Comparison of ENCODE assay signal across 8 cellular contexts in the genomic region with DNA sequence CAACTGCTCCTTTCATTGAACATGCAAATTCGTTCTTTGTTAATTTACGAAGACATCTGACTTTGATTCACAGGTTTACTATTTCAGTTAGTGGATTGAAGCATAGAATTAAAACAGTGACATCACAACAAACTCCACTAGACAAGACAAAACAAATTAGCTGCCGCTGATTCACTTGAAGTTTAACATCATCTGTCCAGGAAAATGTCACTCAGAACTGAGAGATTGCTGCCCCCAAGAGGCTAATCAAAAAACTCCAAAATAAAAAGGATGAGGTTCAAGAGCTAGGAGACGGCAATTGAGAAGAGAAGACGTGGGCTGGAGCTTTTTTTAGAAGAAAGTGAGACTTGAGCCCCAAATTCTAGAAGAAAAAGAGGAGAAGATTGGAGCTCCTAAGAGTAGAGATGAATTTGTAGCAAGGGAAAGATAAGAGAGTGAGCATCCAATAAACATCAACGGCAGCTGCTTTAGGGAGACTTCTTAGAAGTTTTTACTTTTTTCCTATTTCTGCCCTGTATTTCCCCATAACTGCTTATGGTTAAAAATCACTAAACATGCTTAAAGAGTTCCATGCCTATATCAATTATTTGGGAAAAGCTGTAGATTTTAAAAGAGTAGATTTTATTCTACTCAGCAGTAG. TPM values are rescaled to one million over a fixed set of nuclear protein-coding genes. Genes with fewer than 3 reads are reported as not detected.
A peak's percentile ranks its signal among the peaks of the same experiment; 100 is the strongest.
DNase-seq lines count a peak whose midpoint lies in the region; ATAC-seq and TF ChIP-seq lines count a peak whose summit lies in the region.

No MANE protein-coding gene starts in this region.

- H3K4me1 Mint-ChIP-seq in activated CD8-positive, alpha-beta T cell treated with anti-CD3 and anti-CD28 coated beads for 36 hours (ENCODE audit: low read depth), result peaks cover 2% of the 10 kb centered on the region

- H3K4me3 ChIP-seq in right atrium auricular region (no peak overlapping the region), thoracic aorta (no peak overlapping the region)

- peak; percentile 59 for ATAC-seq in HG02610 (IDR thresholded peaks at IDR 0.05; ENCODE audit: unreplicated experiment)
- ATAC-seq in activated CD8-positive, alpha-beta T cell treated with anti-CD3 and anti-CD28 coated beads for 36 hours, result peak; percentile 51
- no peak for ATAC-seq in thoracic aorta (ENCODE audit: insufficient number of reproducible peaks, low FRiP score, low read depth)

- DNase-seq in A172 (ENCODE audit: low spot score) (peak; percentile 60), EH (ENCODE audit: low read depth) (peak; percentile 49), NCI-H1694 treated with DMSO at 0.1 percent for 48 hours (lab: John Stamatoyannopoulos, UW) (peak; percentile 83), right atrium auricular region (ENCODE audit: low spot score) (no peak), thoracic aorta (ENCODE audit: low spot score) (no peak), HK-2 (ENCODE audit: unreplicated experiment) (no peak)
- DNase-seq in activated CD8-positive, alpha-beta T cell treated with anti-CD3 and anti-CD28 coated beads for 36 hours, result peak; percentile 4

- TF ChIP-seq CTCF in activated CD8-positive, alpha-beta T cell treated with anti-CD3 and anti-CD28 coated beads for 36 hours (IDR thresholded peaks at IDR 0.05), result peak; percentile 77
- TF ChIP-seq CTCF in right atrium auricular region (IDR thresholded peaks at IDR 0.05) (peak; percentile 25 to 61), thoracic aorta (IDR thresholded peaks at IDR 0.05) (peak; percentile 30)

- H3K27me3 ChIP-seq in right atrium auricular region (no peaks in the 10 kb centered on the region), thoracic aorta (replicated peaks; ENCODE audit: insufficient read depth) (no peaks in the 10 kb centered on the region)

- no peak overlapping the region for H3K27ac Mint-ChIP-seq in activated CD8-positive, alpha-beta T cell treated with anti-CD3 and anti-CD28 coated beads for 36 hours

- no peaks in the 10 kb centered on the region for H3K4me1 ChIP-seq in right atrium auricular region
- H3K4me1 ChIP-seq in thoracic aorta (ENCODE audit: control insufficient read depth in 1 of 2, low read depth in 2 of 2), result no peaks in the 10 kb centered on the region

- H3K4me3 Mint-ChIP-seq in activated CD8-positive, alpha-beta T cell treated with anti-CD3 and anti-CD28 coated beads for 36 hours, result no peak overlapping the region

- H3K27me3 Mint-ChIP-seq in activated CD8-positive, alpha-beta T cell treated with anti-CD3 and anti-CD28 coated beads for 36 hours, result peaks cover 2% of the 10 kb centered on the region

- CTCF ChIA-PET in activated CD8-positive, alpha-beta T cell treated with anti-CD3 and anti-CD28 coated beads for 36 hours (lab: Charles Lee), result interaction anchor here (0.6 to 2.1 kb wide), 36 partner anchors 8 to 1412 kb away, joined by 3 to 15 read pairs (median 5); no protein-coding TSS in a partner anchor

- no peaks in the 10 kb centered on the region for H3K9me3 Mint-ChIP-seq in activated CD8-positive, alpha-beta T cell treated with anti-CD3 and anti-CD28 coated beads for 36 hours

- intact Hi-C loops in activated CD8-positive, alpha-beta T cell treated with anti-CD3 and anti-CD28 coated beads for 36 hours (cut with micrococcal nuclease), result loop anchor here (10.0 kb wide), 1 partner anchor 611 kb away; no protein-coding TSS in a partner anchor

- no peaks in the 10 kb centered on the region for H3K9me3 ChIP-seq in right atrium auricular region
- no peaks in the 10 kb centered on the region for H3K9me3 ChIP-seq in thoracic aorta

- no peaks in the 10 kb centered on the region for H3K36me3 Mint-ChIP-seq in activated CD8-positive, alpha-beta T cell treated with anti-CD3 and anti-CD28 coated beads for 36 hours (ENCODE audit: low read depth)

- POLR2A ChIA-PET in activated CD8-positive, alpha-beta T cell treated with anti-CD3 and anti-CD28 coated beads for 36 hours (lab: Charles Lee), result interaction anchor here (0.7 kb wide), 1 partner anchor 162 kb away, joined by 3 read pairs; no protein-coding TSS in a partner anchor

- H3K36me3 ChIP-seq in right atrium auricular region (no peaks in the 10 kb centered on the region), thoracic aorta (no peaks in the 10 kb centered on the region)

- H3K27ac ChIP-seq in right atrium auricular region, result no peak overlapping the region
- H3K27ac ChIP-seq in thoracic aorta, result no peak overlapping the region

RNA-seq across cellular contexts. Expression of a gene that starts 40.8 kb away (rescaled TPM):
- total RNA-seq in A172 (2014; rRNA removed; shearing (Covaris generic)), result 48.4 and 86.1 TPM in 2 replicates
- 10 to 100 TPM; 70.3 to 70.8 TPM for total RNA-seq in activated CD8-positive, alpha-beta T cell treated with anti-CD3 and anti-CD28 coated beads for 36 hours
- total RNA-seq in right atrium auricular region (10 to 100 TPM; 28.6 to 59.9 TPM), thoracic aorta (10 to 100 TPM; 41.7 to 49.9 TPM)

Comparison
In these comparisons a context has a peak if more than half of its experiments do, and no peak if none do; other contexts are left out.
1. DNase-seq: peak in A172 (single experiment), EH (single experiment), NCI-H1694 treated with DMSO at 0.1 percent for 48 hours (single experiment) and activated CD8-positive, alpha-beta T cell treated with anti-CD3 and anti-CD28 coated beads for 36 hours (single experiment); none in right atrium auricular region (single experiment), thoracic aorta (single experiment) and HK-2 (single experiment).
2. Peak in every context shown above with its lines, with median percentiles within 50 percentile points of each other: CTCF ChIP-seq.